In the genomic region with DNA sequence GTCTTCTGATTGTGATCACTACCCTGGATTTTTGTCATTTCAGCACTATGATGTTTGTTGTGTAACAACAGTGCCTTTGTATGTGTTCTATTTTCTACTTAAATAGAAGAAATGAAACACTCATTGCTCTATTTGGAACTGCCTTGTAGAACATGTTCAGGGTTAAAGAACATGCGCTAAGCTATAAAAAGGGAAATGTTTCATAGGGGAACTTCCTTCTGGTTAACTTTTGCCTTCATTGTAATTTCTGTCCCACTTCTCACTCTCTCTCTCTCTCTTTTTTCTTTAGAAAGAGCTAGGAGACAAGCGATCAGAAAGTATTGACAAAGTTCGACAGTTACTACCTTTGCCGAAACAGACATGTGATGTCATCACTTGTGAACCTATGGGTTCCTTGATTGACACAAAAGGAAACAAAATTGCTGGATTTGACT, we compare ENCODE assay signal across 9 cellular contexts. TPM values are rescaled to one million over a fixed set of nuclear protein-coding genes. Genes with fewer than 3 reads are reported as not detected.
A peak's percentile ranks its signal among the peaks of the same experiment; 100 is the strongest.
DNase-seq lines count a peak whose midpoint lies in the region; ATAC-seq, FAIRE-seq and TF ChIP-seq lines count a peak whose summit lies in the region.
"Had no signal": no experiment of that assay in that cellular context is flagged by ENCODE, and none has a peak within 500 bp of the region (broad histone marks: within the 10 kb centered on the region; RNA-seq: fewer than 3 reads in every experiment).

A gene (minus strand): TSS at position 13 of the 434 bp plus-strand sequence. CDS start 45,908 bp downstream, outside the sequence.

- no peak within 1 kb of the TSS for H3K27ac Mint-ChIP-seq in activated CD4-positive, alpha-beta memory T cell treated with anti-CD3 and anti-CD28 coated beads, Interleukin-2, amount 10 ng/mL, durations not matched to agents 7 days and 5 days

- FAIRE-seq in GM12878 (lab: Jason Lieb, UNC) = no peak

- H3K4me2 ChIP-seq in GM12878 (ENCODE audit: control insufficient read depth, insufficient read depth) = peak within 1 kb of the TSS; percentile 67

- TF ChIP-seq POLR2A in GM12878 (IDR thresholded peaks at IDR 0.05; ENCODE audit: low read depth, low read length) = no peak

- intact Hi-C loops in GM12878 (cut with micrococcal nuclease; ENCODE audit: unreplicated experiment) = no loop called here
- intact Hi-C loops in sciatic nerve (cut with DNase I) = no loop called here

- no peaks in the 10 kb centered on the region for H3K79me2 ChIP-seq in GM12878 (ENCODE audit: control insufficient read depth, insufficient read depth, low read length)

- peaks cover 16% of the 10 kb centered on the region; the same call in 1 of the 2 replicates for H3K4me1 ChIP-seq in GM12878 (ENCODE audit: control insufficient read depth, insufficient read depth, low read length)

- no peaks in the 10 kb centered on the region for H3K36me3 ChIP-seq in GM12878 (ENCODE audit: control insufficient read depth in 2 of 2, insufficient read depth in 2 of 2, low read length in 1 of 2)

- POLR2A ChIA-PET in GM12878 (lab: Charles Lee) = interaction anchor here (0.6 to 1.2 kb wide), 2 partner anchors 14 to 114 kb away, joined by 3 read pairs; no protein-coding TSS in a partner anchor
- POLR2A ChIA-PET in activated CD4-positive, alpha-beta memory T cell treated with anti-CD3 and anti-CD28 coated beads, Interleukin-2, amount 10 ng/mL, durations not matched to agents 7 days and 5 days (lab: Charles Lee) = no interaction called here

- SMC1A ChIA-PET in GM12878 (lab: Charles Lee; ENCODE audit: uncharacterized antibody, unreplicated experiment) = interaction anchor here (0.8 to 4.3 kb wide), 11 partner anchors 10 to 92 kb away, joined by 3 to 39 read pairs (median 4); no protein-coding TSS in a partner anchor

- 1% methylated on average over 4 of the region's 4 CpGs for WGBS in GM12878 (ENCODE audit: insufficient coverage, insufficient replicate concordance, low lambda C conversion rate, missing lambda C conversion rate)

- H3K27ac ChIP-seq in GM12878 (ENCODE audit: control insufficient read depth, insufficient read depth) = 0 out of 2 replicates have a peak within 1 kb of the TSS, but pooled peaks have one; percentile 9

- H3K9me3 Mint-ChIP-seq in activated CD4-positive, alpha-beta memory T cell treated with anti-CD3 and anti-CD28 coated beads, Interleukin-2, amount 10 ng/mL, durations not matched to agents 7 days and 5 days = no peaks in the 10 kb centered on the region

- H3K9me3 ChIP-seq in GM12878 (replicated peaks; ENCODE audit: control insufficient read depth, insufficient read depth, low read length) = no peaks in the 10 kb centered on the region

- H3K4me3 Mint-ChIP-seq in activated CD4-positive, alpha-beta memory T cell treated with anti-CD3 and anti-CD28 coated beads, Interleukin-2, amount 10 ng/mL, durations not matched to agents 7 days and 5 days = no peak within 1 kb of the TSS

- peaks cover 14% of the 10 kb centered on the region for H3K4me1 Mint-ChIP-seq in activated CD4-positive, alpha-beta memory T cell treated with anti-CD3 and anti-CD28 coated beads, Interleukin-2, amount 10 ng/mL, durations not matched to agents 7 days and 5 days

- peak within 1 kb of the TSS; percentile 55 for H3K4me3 ChIP-seq in GM12878

- no peaks in the 10 kb centered on the region for H3K36me3 Mint-ChIP-seq in activated CD4-positive, alpha-beta memory T cell treated with anti-CD3 and anti-CD28 coated beads, Interleukin-2, amount 10 ng/mL, durations not matched to agents 7 days and 5 days (ENCODE audit: low read depth)

- TF ChIP-seq RAD21 in GM12878 (IDR thresholded peaks at IDR 0.05; ENCODE audit: insufficient read depth, low read depth, low read length) = no peak

- H3K27me3 ChIP-seq in GM12878 (replicated peaks in 1 of 2; ENCODE audit: control insufficient read depth in 2 of 2, insufficient read depth in 2 of 2, low read length in 1 of 2) = no peaks in the 10 kb centered on the region

- no peaks in the 10 kb centered on the region for H4K20me1 ChIP-seq in GM12878 (ENCODE audit: control insufficient read depth, insufficient read depth)

- TF ChIP-seq EP300 in GM12878 (IDR thresholded peaks at IDR 0.05; ENCODE audit: borderline replicate concordance in 1 of 2, control insufficient read depth in 1 of 2, low read depth in 2 of 2, low read length in 2 of 2) = peak; percentile 61 to 84; a peak in 3 of 4 replicates

- peak; percentile 34 for ATAC-seq in GM18873 (IDR thresholded peaks at IDR 0.05; ENCODE audit: low FRiP score, unreplicated experiment)
- ATAC-seq in HG03039 (IDR thresholded peaks at IDR 0.05; ENCODE audit: unreplicated experiment) = peak; percentile 30
- ATAC-seq in GM12878 = peak; percentile 73
- ATAC-seq in sciatic nerve = peak; percentile 80
- ATAC-seq: HCT116 had no signal

- no peaks in the 10 kb centered on the region for H3K27me3 Mint-ChIP-seq in activated CD4-positive, alpha-beta memory T cell treated with anti-CD3 and anti-CD28 coated beads, Interleukin-2, amount 10 ng/mL, durations not matched to agents 7 days and 5 days

- DNase-seq in GM12878 (ENCODE audit: low read depth, low spot score) = peak; percentile 36
- no peak for DNase-seq in sciatic nerve (ENCODE audit: low spot score)
- no peak for DNase-seq in NCI-H345 (lab: John Stamatoyannopoulos, UW)
- DNase-seq in activated CD4-positive, CD25-positive, alpha-beta regulatory T cell treated with anti-CD3 and anti-CD28 coated beads, Interleukin-2, amount 50 U/mL, for 72 hours = no peak
- DNase-seq in NCI-H2107 treated with DMSO at 0.1 percent for 48 hours (lab: John Stamatoyannopoulos, UW; ENCODE audit: unreplicated experiment) = no peak
- DNase-seq in activated CD4-positive, alpha-beta memory T cell treated with anti-CD3 and anti-CD28 coated beads, Interleukin-2, amount 10 ng/mL, durations not matched to agents 7 days and 5 days = no peak

- TF ChIP-seq CTCF in GM12878 (IDR thresholded peaks at IDR 0.05 in 2 of 3, conservative IDR thresholded peaks at IDR 0.05 in 1 of 3; ENCODE audit: control insufficient read depth in 2 of 3, extremely low read depth in 1 of 3, insufficient read depth in 1 of 3, low read depth in 3 of 3, low read length in 3 of 3) = no peak

- RAD21 ChIA-PET in GM12878 (lab: Charles Lee; ENCODE audit: unreplicated experiment) = interaction anchor here (1.0 to 1.8 kb wide), 7 partner anchors 8 to 787 kb away, joined by 3 to 5 read pairs (median 3); no protein-coding TSS in a partner anchor

- H2AFZ ChIP-seq in GM12878 (ENCODE audit: control insufficient read depth, low read depth, low read length) = peak within 1 kb of the TSS; percentile 66

- no peak within 1 kb of the TSS for H3K9ac ChIP-seq in GM12878 (ENCODE audit: control insufficient read depth, insufficient read depth, low read length)

- CTCF ChIA-PET in GM12878 (lab: Yijun Ruan, JAX) = interaction anchor here (1.0 to 1.5 kb wide), 6 partner anchors 10 to 42 kb away, joined by 3 to 6 read pairs (median 4); no protein-coding TSS in a partner anchor
- CTCF ChIA-PET in activated CD4-positive, alpha-beta memory T cell treated with anti-CD3 and anti-CD28 coated beads, Interleukin-2, amount 10 ng/mL, durations not matched to agents 7 days and 5 days (lab: Charles Lee) = interaction anchor here (0.6 kb wide), 1 partner anchor 1665 kb away, joined by 4 read pairs; no protein-coding TSS in a partner anchor

- BruUV-seq in GM12878 (replicated peaks; lab: Mats Ljungman, UMichigan) = no TSS peak

- in situ Hi-C loops in GM12878 (cut with MboI) = no loop called here

TF ChIP-seq in GM12878, 131 proteins besides CTCF, POLR2A, EP300 and RAD21 (continues in another document):
- TF ChIP-seq MEF2B (IDR thresholded peaks at IDR 0.05; ENCODE audit: partially characterized antibody, poor library complexity, severe bottlenecking) = peak; percentile 72
- TF ChIP-seq, protein P1, sequence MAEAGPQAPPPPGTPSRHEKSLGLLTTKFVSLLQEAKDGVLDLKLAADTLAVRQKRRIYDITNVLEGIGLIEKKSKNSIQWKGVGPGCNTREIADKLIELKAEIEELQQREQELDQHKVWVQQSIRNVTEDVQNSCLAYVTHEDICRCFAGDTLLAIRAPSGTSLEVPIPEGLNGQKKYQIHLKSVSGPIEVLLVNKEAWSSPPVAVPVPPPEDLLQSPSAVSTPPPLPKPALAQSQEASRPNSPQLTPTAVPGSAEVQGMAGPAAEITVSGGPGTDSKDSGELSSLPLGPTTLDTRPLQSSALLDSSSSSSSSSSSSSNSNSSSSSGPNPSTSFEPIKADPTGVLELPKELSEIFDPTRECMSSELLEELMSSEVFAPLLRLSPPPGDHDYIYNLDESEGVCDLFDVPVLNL (IDR thresholded peaks at IDR 0.05; ENCODE audit: low read depth, low read length) = no peak

RNA-seq across cellular contexts. Expression of the gene that starts here (rescaled TPM):
- 3.3 and 3.4 TPM in 2 replicates for total RNA-seq in GM12878 (2013; cell fraction: nucleolus; rRNA removed)
- total RNA-seq in GM12878 (2014; rRNA removed) = 0.73 and 0.93 TPM in 2 replicates
- 0.85 and 0.92 TPM in 2 replicates for total RNA-seq in GM12878 (2014; rRNA removed; fragmentation: Illumina TruSeq; extraction: Trizol)
- 0.38 and 0.48 TPM in 2 replicates for total RNA-seq in GM12878 (2021)
- not detected for polyA plus RNA-seq in GM12878 (2011; ENCODE audit: low read depth)
- 0.14 TPM in 1 of 2 replicates, not detected in the other for polyA plus RNA-seq in GM12878 (2011; rRNA removed)
- not detected in 2 replicates for polyA plus RNA-seq in GM12878 (2011; cell fraction: cytosol; rRNA removed)
- polyA plus RNA-seq in GM12878 (2011; cell fraction: nucleus; rRNA removed) = not detected in 2 replicates
- 0.08 and 0.14 TPM in 2 replicates for polyA plus RNA-seq in GM12878 (2012)
- polyA plus RNA-seq in GM12878 (2014; fragmentation: Illumina TruSeq; extraction: Trizol) = 0.81 and 1.0 TPM in 2 replicates
- under 1 TPM; 0.27 to 0.85 TPM for polyA plus RNA-seq in GM12878 (2014; fragmentation: Nextera tagmentation; extraction: Ambion mirVana)
- 0.34 and 0.59 TPM in 2 replicates for polyA plus RNA-seq in GM12878 (2014; rRNA removed)
- under 1 TPM in 1 of 2 experiments, not detected in 1; 0.35 TPM for polyA plus RNA-seq in GM12878 (2016; fragmentation: Nextera tagmentation; extraction: Ambion mirVana)
- polyA minus RNA-seq in GM12878 (2011; rRNA and poly(A)+ RNA removed) = not detected in 2 replicates
- polyA minus RNA-seq in GM12878 (2011; cell fraction: cytosol; rRNA and poly(A)+ RNA removed) = not detected in 2 replicates
- polyA minus RNA-seq in GM12878 (2011; cell fraction: nucleus; rRNA and poly(A)+ RNA removed) = not detected in 2 replicates
- 27.1 TPM for total RNA-seq in sciatic nerve
- total RNA-seq in activated CD4-positive, alpha-beta memory T cell treated with anti-CD3 and anti-CD28 coated beads, Interleukin-2, amount 10 ng/mL, durations not matched to agents 7 days and 5 days = not detected

Comparison
In these comparisons a context has a peak if more than half of its experiments do, and no peak if none do; other contexts are left out.
1. ATAC-seq: peak in every context shown above with its lines; median percentile 80 in sciatic nerve; 73 in GM12878; 34 in GM18873; 30 in HG03039.